ENCODE assay signal across 1 cellular context in genomic region chr2:241507430-241508239, GRCh38.
A peak's percentile ranks its signal among the peaks of the same experiment; 100 is the strongest.
TF ChIP-seq lines count a peak whose summit lies in the region.

No MANE protein-coding gene starts in this region.

TF ChIP-seq in HepG2, 621 proteins besides CTCF, POLR2A, EP300 and RAD21 (continued from another document):
- peak; percentile 94 for TF ChIP-seq ZNF800 (CRISPR knock-in tag; IDR thresholded peaks at IDR 0.05)
- 0 out of 2 replicates have a peak, but pooled peaks have one; percentile 10 for TF ChIP-seq HDAC2 (CRISPR knock-in tag; IDR thresholded peaks at IDR 0.05)
- TF ChIP-seq TEAD3 (CRISPR knock-in tag; optimal IDR thresholded peaks at IDR 0.05; ENCODE audit: borderline replicate concordance): peak; percentile 9
- TF ChIP-seq ZNF672 (CRISPR knock-in tag; IDR thresholded peaks at IDR 0.05): no peak
- TF ChIP-seq, protein P1, sequence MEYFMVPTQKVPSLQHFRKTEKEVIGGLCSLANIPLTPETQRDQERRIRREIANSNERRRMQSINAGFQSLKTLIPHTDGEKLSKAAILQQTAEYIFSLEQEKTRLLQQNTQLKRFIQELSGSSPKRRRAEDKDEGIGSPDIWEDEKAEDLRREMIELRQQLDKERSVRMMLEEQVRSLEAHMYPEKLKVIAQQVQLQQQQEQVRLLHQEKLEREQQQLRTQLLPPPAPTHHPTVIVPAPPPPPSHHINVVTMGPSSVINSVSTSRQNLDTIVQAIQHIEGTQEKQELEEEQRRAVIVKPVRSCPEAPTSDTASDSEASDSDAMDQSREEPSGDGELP (IDR thresholded peaks at IDR 0.05; ENCODE audit: borderline replicate concordance, low read depth): peak; percentile 2; the same call in 1 of the 2 replicates
- TF ChIP-seq ZFX (CRISPR knock-in tag; IDR thresholded peaks at IDR 0.05; ENCODE audit: low read depth): no peak; the same call in 1 of the 2 replicates
- TF ChIP-seq, protein P2, sequence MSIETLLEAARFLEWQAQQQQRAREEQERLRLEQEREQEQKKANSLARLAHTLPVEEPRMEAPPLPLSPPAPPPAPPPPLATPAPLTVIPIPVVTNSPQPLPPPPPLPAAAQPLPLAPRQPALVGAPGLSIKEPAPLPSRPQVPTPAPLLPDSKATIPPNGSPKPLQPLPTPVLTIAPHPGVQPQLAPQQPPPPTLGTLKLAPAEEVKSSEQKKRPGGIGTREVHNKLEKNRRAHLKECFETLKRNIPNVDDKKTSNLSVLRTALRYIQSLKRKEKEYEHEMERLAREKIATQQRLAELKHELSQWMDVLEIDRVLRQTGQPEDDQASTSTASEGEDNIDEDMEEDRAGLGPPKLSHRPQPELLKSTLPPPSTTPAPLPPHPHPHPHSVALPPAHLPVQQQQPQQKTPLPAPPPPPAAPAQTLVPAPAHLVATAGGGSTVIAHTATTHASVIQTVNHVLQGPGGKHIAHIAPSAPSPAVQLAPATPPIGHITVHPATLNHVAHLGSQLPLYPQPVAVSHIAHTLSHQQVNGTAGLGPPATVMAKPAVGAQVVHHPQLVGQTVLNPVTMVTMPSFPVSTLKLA (IDR thresholded peaks at IDR 0.05): no peak
- peak; percentile 56; the same call in 1 of the 2 replicates for TF ChIP-seq CBFB (CRISPR knock-in tag; IDR thresholded peaks at IDR 0.05)
- peak; percentile 64 for TF ChIP-seq ASH2L (IDR thresholded peaks at IDR 0.05; ENCODE audit: insufficient read length, low read depth, low read length)
- no peak for TF ChIP-seq FIP1L1 (IDR thresholded peaks at IDR 0.05; ENCODE audit: borderline replicate concordance, insufficient read depth, low read depth, low read length)
- TF ChIP-seq, protein P3, sequence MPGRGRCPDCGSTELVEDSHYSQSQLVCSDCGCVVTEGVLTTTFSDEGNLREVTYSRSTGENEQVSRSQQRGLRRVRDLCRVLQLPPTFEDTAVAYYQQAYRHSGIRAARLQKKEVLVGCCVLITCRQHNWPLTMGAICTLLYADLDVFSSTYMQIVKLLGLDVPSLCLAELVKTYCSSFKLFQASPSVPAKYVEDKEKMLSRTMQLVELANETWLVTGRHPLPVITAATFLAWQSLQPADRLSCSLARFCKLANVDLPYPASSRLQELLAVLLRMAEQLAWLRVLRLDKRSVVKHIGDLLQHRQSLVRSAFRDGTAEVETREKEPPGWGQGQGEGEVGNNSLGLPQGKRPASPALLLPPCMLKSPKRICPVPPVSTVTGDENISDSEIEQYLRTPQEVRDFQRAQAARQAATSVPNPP (CRISPR knock-in tag; IDR thresholded peaks at IDR 0.05): peak; percentile 36; the same call in 1 of the 2 replicates
- 0 out of 2 replicates have a peak, but pooled peaks have one; percentile 31 for TF ChIP-seq ZNF33B (CRISPR knock-in tag; IDR thresholded peaks at IDR 0.05)
- TF ChIP-seq NAIF1 (CRISPR knock-in tag; IDR thresholded peaks at IDR 0.05; ENCODE audit: borderline replicate concordance): peak; percentile 22; the same call in 1 of the 2 replicates
- TF ChIP-seq TFDP1 (CRISPR knock-in tag; IDR thresholded peaks at IDR 0.05; ENCODE audit: borderline replicate concordance): peak; percentile 74; the same call in 1 of the 2 replicates
- peak; percentile 10; the same call in 1 of the 2 replicates for TF ChIP-seq IRF2 (CRISPR knock-in tag; IDR thresholded peaks at IDR 0.05)
- 0 out of 2 replicates have a peak, but pooled peaks have one; percentile 5 for TF ChIP-seq KDM5A (IDR thresholded peaks at IDR 0.05; ENCODE audit: borderline replicate concordance, low read length)
- TF ChIP-seq ZBTB4 (CRISPR knock-in tag; IDR thresholded peaks at IDR 0.05; ENCODE audit: borderline replicate concordance): peak; percentile 46; the same call in 1 of the 2 replicates
- peak; percentile 63; the same call in 1 of the 2 replicates for TF ChIP-seq KDM2A (CRISPR knock-in tag; IDR thresholded peaks at IDR 0.05; ENCODE audit: borderline replicate concordance, low read depth)
- no peak for TF ChIP-seq SP4 (CRISPR knock-in tag; IDR thresholded peaks at IDR 0.05)
- peak; percentile 33; the same call in 1 of the 2 replicates for TF ChIP-seq SPEN (CRISPR knock-in tag; IDR thresholded peaks at IDR 0.05; ENCODE audit: low read depth)
- TF ChIP-seq ZNF788 (CRISPR knock-in tag; IDR thresholded peaks at IDR 0.05; ENCODE audit: borderline replicate concordance): 0 out of 2 replicates have a peak, but pooled peaks have one; percentile 11
- 0 out of 2 replicates have a peak, but pooled peaks have one; percentile 48 for TF ChIP-seq NR0B2 (CRISPR knock-in tag; IDR thresholded peaks at IDR 0.05)
- no peak for TF ChIP-seq SOX13 (IDR thresholded peaks at IDR 0.05)
- TF ChIP-seq SOX13 (CRISPR knock-in tag; conservative IDR thresholded peaks at IDR 0.05 in 1 of 2, IDR thresholded peaks at IDR 0.05 in 1 of 2): 0 out of 4 replicates have a peak, but pooled peaks of 1 of the 2 experiments have one; percentile 38
- TF ChIP-seq ZNF460 (CRISPR knock-in tag; IDR thresholded peaks at IDR 0.05; ENCODE audit: borderline replicate concordance): no peak
- 0 out of 2 replicates have a peak, but pooled peaks have one; percentile 77 for TF ChIP-seq EEA1 (CRISPR knock-in tag; IDR thresholded peaks at IDR 0.05; ENCODE audit: borderline replicate concordance)
- peak; percentile 55; the same call in 1 of the 2 replicates for TF ChIP-seq MXD3 (CRISPR knock-in tag; IDR thresholded peaks at IDR 0.05)
- 0 out of 2 replicates have a peak, but pooled peaks have one; percentile 70 for TF ChIP-seq ZNF317 (CRISPR knock-in tag; IDR thresholded peaks at IDR 0.05)
- TF ChIP-seq ZMYM2 (CRISPR knock-in tag; IDR thresholded peaks at IDR 0.05): 0 out of 2 replicates have a peak, but pooled peaks have one; percentile 36
- TF ChIP-seq, protein P4, sequence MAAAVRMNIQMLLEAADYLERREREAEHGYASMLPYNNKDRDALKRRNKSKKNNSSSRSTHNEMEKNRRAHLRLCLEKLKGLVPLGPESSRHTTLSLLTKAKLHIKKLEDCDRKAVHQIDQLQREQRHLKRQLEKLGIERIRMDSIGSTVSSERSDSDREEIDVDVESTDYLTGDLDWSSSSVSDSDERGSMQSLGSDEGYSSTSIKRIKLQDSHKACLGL (CRISPR knock-in tag; IDR thresholded peaks at IDR 0.05): peak; percentile 70; the same call in 1 of the 2 replicates
- TF ChIP-seq, protein P5, sequence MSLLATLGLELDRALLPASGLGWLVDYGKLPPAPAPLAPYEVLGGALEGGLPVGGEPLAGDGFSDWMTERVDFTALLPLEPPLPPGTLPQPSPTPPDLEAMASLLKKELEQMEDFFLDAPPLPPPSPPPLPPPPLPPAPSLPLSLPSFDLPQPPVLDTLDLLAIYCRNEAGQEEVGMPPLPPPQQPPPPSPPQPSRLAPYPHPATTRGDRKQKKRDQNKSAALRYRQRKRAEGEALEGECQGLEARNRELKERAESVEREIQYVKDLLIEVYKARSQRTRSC (CRISPR knock-in tag; IDR thresholded peaks at IDR 0.05; ENCODE audit: low read depth): no peak
